ENCODE assay signal across 8 cellular contexts in genomic region chr1:42940851-42941639, GRCh38. TPM values are rescaled to one million over a fixed set of nuclear protein-coding genes. Genes with fewer than 3 reads are reported as not detected.
DNase-seq lines count a peak whose midpoint lies in the region; ATAC-seq and FAIRE-seq lines count a peak whose summit lies in the region.

No MANE protein-coding gene starts in this region.

- peaks cover 86% of the 10 kb centered on the region for H3K36me3 Mint-ChIP-seq in effector memory CD8-positive, alpha-beta T cell (ENCODE audit: insufficient read depth)
- H3K36me3 Mint-ChIP-seq in natural killer cell treated with Interleukin-12 subunit alpha and Interleukin-12 subunit beta and Interleukin-15 and Interleukin-18, amount 100 ng/mL, for 72 hours, result peaks cover 40% of the 10 kb centered on the region

- ATAC-seq in effector memory CD8-positive, alpha-beta T cell (replicated peaks), result no peak
- peak in 1 of 2 donors; percentile 39 for ATAC-seq in natural killer cell treated with Interleukin-12 subunit alpha and Interleukin-12 subunit beta and Interleukin-15 and Interleukin-18, amount 100 ng/mL, for 72 hours
- ATAC-seq in GM18517 (IDR thresholded peaks at IDR 0.05; ENCODE audit: unreplicated experiment), result no peak

- H3K9me3 Mint-ChIP-seq in effector memory CD8-positive, alpha-beta T cell, result no peaks in the 10 kb centered on the region
- no peaks in the 10 kb centered on the region for H3K9me3 Mint-ChIP-seq in natural killer cell treated with Interleukin-12 subunit alpha and Interleukin-12 subunit beta and Interleukin-15 and Interleukin-18, amount 100 ng/mL, for 72 hours

- no peaks in the 10 kb centered on the region for H3K27me3 Mint-ChIP-seq in effector memory CD8-positive, alpha-beta T cell
- no peaks in the 10 kb centered on the region for H3K27me3 Mint-ChIP-seq in natural killer cell treated with Interleukin-12 subunit alpha and Interleukin-12 subunit beta and Interleukin-15 and Interleukin-18, amount 100 ng/mL, for 72 hours

- peak overlapping the region; percentile 69 to 84 for H3K4me3 Mint-ChIP-seq in effector memory CD8-positive, alpha-beta T cell
- peak overlapping the region; percentile 86 for H3K4me3 Mint-ChIP-seq in natural killer cell treated with Interleukin-12 subunit alpha and Interleukin-12 subunit beta and Interleukin-15 and Interleukin-18, amount 100 ng/mL, for 72 hours

- peak overlapping the region; percentile 91 to 95 for H3K27ac Mint-ChIP-seq in effector memory CD8-positive, alpha-beta T cell
- peak overlapping the region; percentile 27 to 93 for H3K27ac Mint-ChIP-seq in natural killer cell treated with Interleukin-12 subunit alpha and Interleukin-12 subunit beta and Interleukin-15 and Interleukin-18, amount 100 ng/mL, for 72 hours

- FAIRE-seq in RCC 7860 (lab: Jason Lieb, UNC), result peak; percentile 96

- DNase-seq in ELR (ENCODE audit: low read depth), result peak; percentile 99
- DNase-seq in RCC 7860 (ENCODE audit: low spot score), result peak; percentile 100
- no peak for DNase-seq in effector memory CD8-positive, alpha-beta T cell
- DNase-seq in natural killer cell treated with Interleukin-12 subunit alpha and Interleukin-12 subunit beta and Interleukin-15 and Interleukin-18, amount 100 ng/mL, for 72 hours (ENCODE audit: low spot score), result no peak
- DNase-seq in NCI-H128 (lab: John Stamatoyannopoulos, UW; ENCODE audit: unreplicated experiment), result no peak
- no peak for DNase-seq in NCI-H748 (lab: John Stamatoyannopoulos, UW; ENCODE audit: unreplicated experiment)
- no peak for DNase-seq in NCI-H1436 treated with DMSO at 0.1 percent for 48 hours (lab: John Stamatoyannopoulos, UW)

- peaks cover 89 to 92% of the 10 kb centered on the region in 2 donors for H3K4me1 Mint-ChIP-seq in effector memory CD8-positive, alpha-beta T cell (ENCODE audit: low read depth in 2 of 2)
- H3K4me1 Mint-ChIP-seq in natural killer cell treated with Interleukin-12 subunit alpha and Interleukin-12 subunit beta and Interleukin-15 and Interleukin-18, amount 100 ng/mL, for 72 hours (ENCODE audit: low read depth in 2 of 2), result peaks cover 80 to 93% of the 10 kb centered on the region in 2 donors

RNA-seq across cellular contexts. Expression of gene SLC2A1, which starts 17.6 kb away (rescaled TPM):
- total RNA-seq in natural killer cell treated with Interleukin-12 subunit alpha and Interleukin-12 subunit beta and Interleukin-15 and Interleukin-18, amount 100 ng/mL, for 72 hours, result 100 to 1,000 TPM; 105 to 131 TPM

Comparison
In these comparisons a context has a peak if more than half of its experiments do, and no peak if none do; other contexts are left out.
1. DNase-seq: peak in ELR (single experiment) and RCC 7860 (single experiment); none in effector memory CD8-positive, alpha-beta T cell (0 of 3), natural killer cell treated with Interleukin-12 subunit alpha and Interleukin-12 subunit beta and Interleukin-15 and Interleukin-18, amount 100 ng/mL, for 72 hours (single experiment), NCI-H128 (single experiment), NCI-H748 (single experiment) and NCI-H1436 treated with DMSO at 0.1 percent for 48 hours (single experiment).